In the genomic region with DNA sequence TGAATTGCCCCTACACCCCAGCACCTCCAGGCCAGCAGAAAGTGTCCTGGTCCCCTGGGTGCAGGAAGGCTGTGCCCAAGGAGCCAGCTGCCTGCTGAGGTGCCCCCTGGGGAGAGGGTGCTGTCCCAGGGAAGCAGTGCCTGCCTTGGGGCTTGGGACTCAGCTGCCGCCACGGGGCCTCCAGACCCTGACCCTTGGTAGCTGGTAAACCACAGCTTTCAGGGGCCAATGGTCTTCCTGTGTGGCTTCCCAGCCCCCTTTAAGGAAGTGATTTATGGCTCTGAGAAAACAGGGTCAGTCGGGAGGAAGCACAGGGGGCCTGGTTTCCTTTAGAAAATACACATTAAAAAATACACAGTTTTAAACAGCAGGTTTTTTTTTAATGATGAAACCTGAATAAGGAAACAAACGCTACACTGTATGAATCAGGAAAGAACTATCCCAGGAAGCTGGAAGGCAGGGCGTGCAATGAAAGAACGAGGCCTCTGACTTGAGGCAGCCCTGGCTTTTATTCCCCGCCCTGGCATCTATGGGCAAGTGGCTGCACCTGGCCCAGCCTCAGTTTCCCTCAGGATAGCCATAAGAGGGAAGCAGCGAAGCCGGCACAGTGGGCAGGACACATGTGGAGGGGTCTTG, we compare ENCODE assay signal across 11 cellular contexts. TPM values are rescaled to one million over a fixed set of nuclear protein-coding genes. Genes with fewer than 3 reads are reported as not detected.
DNase-seq lines count a peak whose midpoint lies in the region; TF ChIP-seq lines count a peak whose summit lies in the region.
"Had no signal": no experiment of that assay in that cellular context is flagged by ENCODE, and none has a peak within 500 bp of the region (broad histone marks: within the 10 kb centered on the region; RNA-seq: fewer than 3 reads in every experiment).

No MANE protein-coding gene starts in this region.

- H4K8ac ChIP-seq in neuronal stem cell (ENCODE audit: low read depth, low read length): no peak overlapping the region

- peak overlapping the region; percentile 42 for H3K4me3 ChIP-seq in BLaER1
- no peak overlapping the region for H3K4me3 ChIP-seq in Peyer's patch
- H3K4me3 ChIP-seq in esophagus (ENCODE audit: low read depth in 1 of 2, low read length in 2 of 2): no peak overlapping the region
- H3K4me3 ChIP-seq in neuronal stem cell (ENCODE audit: low read length in 2 of 2): no peak overlapping the region

- H3K27me3 ChIP-seq in BLaER1: no peaks in the 10 kb centered on the region
- no peaks in the 10 kb centered on the region for H3K27me3 ChIP-seq in Peyer's patch
- H3K27me3 ChIP-seq in esophagus (ENCODE audit: control insufficient read depth in 1 of 2, insufficient read depth in 2 of 2, low read length in 2 of 2): no peaks in the 10 kb centered on the region
- H3K27me3 ChIP-seq in neuronal stem cell (ENCODE audit: control insufficient read depth in 3 of 3, insufficient read depth in 3 of 3, low read depth in 1 of 3, low read length in 3 of 3): peaks cover 0 to 18% (median 0%) of the 10 kb centered on the region in 3 experiments

- H3K9me3 ChIP-seq in BLaER1 (no peaks in the 10 kb centered on the region), Peyer's patch (no peaks in the 10 kb centered on the region), esophagus (ENCODE audit: control insufficient read depth in 2 of 2, insufficient read depth in 1 of 2, low read depth in 1 of 2, low read length in 1 of 2) (no peaks in the 10 kb centered on the region), neuronal stem cell (replicated peaks in 1 of 2; ENCODE audit: control insufficient read depth in 2 of 2, insufficient read depth in 1 of 2, low read depth in 1 of 2, low read length in 2 of 2) (no peaks in the 10 kb centered on the region)

- H3K79me1 ChIP-seq in neuronal stem cell (ENCODE audit: low read depth, low read length): peaks cover 1% of the 10 kb centered on the region

- peak overlapping the region; percentile 71 for H2AK5ac ChIP-seq in neuronal stem cell (ENCODE audit: low read depth, low read length)

- H3K9ac ChIP-seq in BLaER1: peak overlapping the region; percentile 56; the same call in 1 of the 2 replicates
- H3K9ac ChIP-seq in neuronal stem cell (ENCODE audit: low read depth, low read length, poor library complexity): no peak overlapping the region

- H3K36me3 ChIP-seq in BLaER1: no peaks in the 10 kb centered on the region
- no peaks in the 10 kb centered on the region for H3K36me3 ChIP-seq in Peyer's patch
- H3K36me3 ChIP-seq in esophagus (ENCODE audit: control insufficient read depth in 2 of 2, insufficient read depth in 2 of 2, low read length in 1 of 2): no peaks in the 10 kb centered on the region
- no peaks in the 10 kb centered on the region for H3K36me3 ChIP-seq in neuronal stem cell (replicated peaks in 1 of 2; ENCODE audit: control insufficient read depth in 2 of 2, insufficient read depth in 2 of 2, low read length in 2 of 2)

- no peak for TF ChIP-seq POLR2A in Peyer's patch (IDR thresholded peaks at IDR 0.05)

- no peak overlapping the region for H2BK15ac ChIP-seq in neuronal stem cell (ENCODE audit: low read length)

- no peak overlapping the region for H3K4ac ChIP-seq in neuronal stem cell (ENCODE audit: low read length)

- no peak overlapping the region for H3K14ac ChIP-seq in neuronal stem cell (ENCODE audit: low read length)

- TF ChIP-seq CTCF in Peyer's patch (IDR thresholded peaks at IDR 0.05): no peak

- H3K18ac ChIP-seq in neuronal stem cell (ENCODE audit: low read length): peak overlapping the region; percentile 86

- DNase-seq in Peyer's patch (no peak), neuronal stem cell (ENCODE audit: low spot score) (no peak), amygdala (lab: John Stamatoyannopoulos, UW) (no peak), NCI-H2107 (lab: John Stamatoyannopoulos, UW) (no peak), HuH-7 (ENCODE audit: low spot score) (no peak)
- no peak for DNase-seq in activated CD4-positive, alpha-beta T cell treated with anti-CD3 and anti-CD28 coated beads, Interleukin-2, amount 50 U/mL, for 4 hours
- DNase-seq: activated CD4-positive, alpha-beta T cell treated with anti-CD3 and anti-CD28 coated beads, Interleukin-2, amount 50 U/mL, for 1 hour; DMS 273 treated with DMSO at 0.1 percent for 48 hours; NCI-H774 had no signal

- no peak overlapping the region for H2BK120ac ChIP-seq in neuronal stem cell (ENCODE audit: low read depth, low read length)

- 30% methylated on average over 9 of the region's 9 CpGs for WGBS in esophagus, 2 donors
- WGBS in neuronal stem cell (ENCODE audit: extremely low coverage in 2 of 2, insufficient read length in 2 of 2, insufficient replicate concordance in 1 of 2), 2 donors: no CpG with 5 or more reads among the region's 9 CpGs

- H2BK5ac ChIP-seq in neuronal stem cell (ENCODE audit: low read length): no peak overlapping the region

- no peak overlapping the region for H3K23ac ChIP-seq in neuronal stem cell (ENCODE audit: low read depth, low read length, poor library complexity)

- peak overlapping the region; percentile 82 for H2BK12ac ChIP-seq in neuronal stem cell (ENCODE audit: low read length)

- H2AFZ ChIP-seq in neuronal stem cell (ENCODE audit: low read length): peak overlapping the region; percentile 38

- H4K20me1 ChIP-seq in BLaER1: no peaks in the 10 kb centered on the region

- peaks cover 99% of the 10 kb centered on the region for H3K4me1 ChIP-seq in BLaER1
- H3K4me1 ChIP-seq in Peyer's patch: peaks cover 0 to 51% (median 2%) of the 10 kb centered on the region in 4 donors
- H3K4me1 ChIP-seq in esophagus (ENCODE audit: control insufficient read depth in 2 of 2, insufficient read depth in 2 of 2, low read length in 1 of 2): peaks cover 14 to 24% of the 10 kb centered on the region in 2 donors
- H3K4me1 ChIP-seq in neuronal stem cell (ENCODE audit: control insufficient read depth in 2 of 2, insufficient read depth in 1 of 2, low read depth in 1 of 2, low read length in 2 of 2): peaks cover 12 to 18% of the 10 kb centered on the region in 2 donors

- H4K91ac ChIP-seq in neuronal stem cell (ENCODE audit: low read depth, low read length, poor library complexity): no peak overlapping the region

- H3K4me2 ChIP-seq in BLaER1 (peak overlapping the region; percentile 96), neuronal stem cell (ENCODE audit: insufficient read depth, low read length, poor library complexity, severe bottlenecking) (no peak overlapping the region)

- H3K27ac ChIP-seq in BLaER1 (peak overlapping the region; percentile 67), Peyer's patch (peak overlapping the region; percentile 6 to 76 (median 48)), esophagus (ENCODE audit: low read depth in 2 of 2, low read length in 1 of 2) (peak overlapping the region; percentile 54 to 69), neuronal stem cell (replicated peaks; ENCODE audit: low read length) (no peak overlapping the region)

RNA-seq across cellular contexts. Expression of a gene that starts 40.6 kb away (rescaled TPM):
- total RNA-seq in Peyer's patch: 10 to 100 TPM; 12.3 to 32.2 (median 18.9) TPM
- polyA plus RNA-seq in esophagus: 1 to 10 TPM; 3.1 to 4.4 TPM
- polyA plus RNA-seq in neuronal stem cell (2013, experiment 1 of 2): 17.5 TPM
- 17.5 TPM for polyA plus RNA-seq in neuronal stem cell (2013, experiment 2 of 2)
